In genomic region chr12:9515925-9516324, GRCh38 we compare ENCODE assay signal across 6 cellular contexts.
DNase-seq lines count a peak whose midpoint lies in the region; ATAC-seq, FAIRE-seq and TF ChIP-seq lines count a peak whose summit lies in the region.
"Not testable (repeated sequence)": the region's sequence is repeated elsewhere in the genome, so short reads cannot be mapped to it uniquely, and the experiment has no call there.

No MANE protein-coding gene starts in this region.

- H3K79me2 ChIP-seq in OCI-LY7 (ENCODE audit: insufficient read depth, low read depth, low read length), result not testable (repeated sequence)

- peaks cover 16% of the 10 kb centered on the region for H3K4me1 ChIP-seq in OCI-LY7 (ENCODE audit: insufficient read depth, low read length, poor library complexity, severe bottlenecking)

- TF ChIP-seq CTCF in D721Med (IDR thresholded peaks at IDR 0.05; ENCODE audit: insufficient read depth, missing control alignments); GM13977 (IDR thresholded peaks at IDR 0.05; ENCODE audit: extremely low read depth, insufficient read depth, missing control alignments); OCI-LY7 (conservative IDR thresholded peaks at IDR 0.05; ENCODE audit: low read length): not testable (repeated sequence)

- FAIRE-seq in D721Med (lab: Jason Lieb, UNC), result peak; percentile 81

- peak overlapping the region; percentile 61 for H3K4me2 ChIP-seq in OCI-LY7 (ENCODE audit: low read length)

- not testable (repeated sequence) for DNase-seq in D721Med (ENCODE audit: insufficient read length, low spot score)
- peak; percentile 2 for DNase-seq in GM13977 (ENCODE audit: low spot score)
- peak; percentile 40 for DNase-seq in NAMALWA (ENCODE audit: low spot score)
- peak; percentile 18 for DNase-seq in OCI-LY7 (ENCODE audit: low spot score)
- peak; percentile 23 for DNase-seq in left kidney (ENCODE audit: low read depth, low spot score)

- intact Hi-C loops in OCI-LY7 (cut with micrococcal nuclease; ENCODE audit: unreplicated experiment), result not testable (repeated sequence)

- ATAC-seq in GM19351 (IDR thresholded peaks at IDR 0.05; ENCODE audit: unreplicated experiment), result peak; percentile 61

- not testable (repeated sequence) for H3K9me2 ChIP-seq in OCI-LY7 (ENCODE audit: insufficient read depth, low read length)

- CTCF ChIA-PET in OCI-LY7 (lab: Charles Lee; ENCODE audit: unreplicated experiment), result not testable (repeated sequence)

- H4K20me1 ChIP-seq in OCI-LY7 (ENCODE audit: insufficient read depth, low read length), result not testable (repeated sequence)

- POLR2A ChIA-PET in OCI-LY7 (lab: Charles Lee), result not testable (repeated sequence)

- peak overlapping the region; percentile 76; the same call in 1 of the 2 replicates for H2AFZ ChIP-seq in OCI-LY7 (ENCODE audit: low read length)

- H3K36me3 ChIP-seq in OCI-LY7 (ENCODE audit: insufficient read depth, low read length), result not testable (repeated sequence)

- peak overlapping the region; percentile 39 for H3K27ac ChIP-seq in OCI-LY7 (ENCODE audit: low read depth, low read length, poor library complexity, severe bottlenecking)

- in situ Hi-C loops in GM13977 (cut with MboI; ENCODE audit: low pct_unique_long_range_greater_than_20kb, low sequenced_read_pairs, unreplicated experiment), result not testable (repeated sequence)

- not testable (repeated sequence) for H3K9me3 ChIP-seq in OCI-LY7 (ENCODE audit: low read length)

- H3K4me3 ChIP-seq in OCI-LY7 (ENCODE audit: low read depth, low read length, poor library complexity, severe bottlenecking), result peak overlapping the region; percentile 36

- BruUV-seq in OCI-LY7 (replicated peaks; lab: Mats Ljungman, UMichigan), result not testable (repeated sequence)
